Comparison of ENCODE assay signal across 8 cellular contexts in the genomic region with DNA sequence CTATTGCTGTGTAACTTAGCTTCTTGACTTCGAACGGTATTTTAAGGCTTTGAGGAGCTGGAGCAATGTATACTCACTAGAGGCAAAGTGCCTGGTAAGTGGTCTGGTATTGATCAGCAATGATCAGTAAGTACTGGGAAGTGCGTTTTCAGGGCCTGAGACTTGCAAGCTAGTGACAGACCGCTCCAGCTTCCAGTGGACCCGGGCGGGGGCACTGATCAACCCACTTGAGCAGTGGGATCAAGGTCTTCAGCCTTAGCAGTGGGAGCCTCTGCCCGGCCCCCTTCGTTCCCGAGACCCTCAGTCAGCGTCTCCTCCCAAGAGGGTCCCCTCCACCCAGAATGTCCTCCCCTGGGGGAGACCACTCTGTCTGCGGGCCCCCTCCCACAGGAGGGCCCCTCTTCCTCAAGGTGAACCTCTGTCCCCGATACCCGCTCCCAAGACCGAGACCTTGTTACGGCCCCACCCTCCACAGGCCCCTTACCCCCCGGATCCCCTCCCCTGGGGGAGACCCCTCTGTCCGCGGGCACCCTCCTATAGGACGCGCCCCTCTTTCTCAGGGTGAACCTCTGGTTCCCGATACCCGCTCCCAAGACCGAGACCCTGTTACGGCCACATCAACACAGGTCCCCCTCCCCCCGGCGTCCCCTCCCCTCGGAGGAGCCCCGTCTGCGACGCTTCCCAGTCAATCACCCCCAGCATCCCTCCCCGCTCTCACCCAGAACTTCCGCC. TPM values are rescaled to one million over a fixed set of nuclear protein-coding genes. Genes with fewer than 3 reads are reported as not detected.
DNase-seq lines count a peak whose midpoint lies in the region; ATAC-seq and TF ChIP-seq lines count a peak whose summit lies in the region.

No MANE protein-coding gene starts in this region.

- no peaks in the 10 kb centered on the region for H3K9me3 ChIP-seq in WERI-Rb-1 (ENCODE audit: severe bottlenecking)

- DNase-seq in activated CD4-positive, CD25-positive, alpha-beta regulatory T cell treated with anti-CD3 and anti-CD28 coated beads, Interleukin-2, amount 50 U/mL, for 72 hours: peak; percentile 30
- peak; percentile 89 for DNase-seq in WERI-Rb-1
- no peak for DNase-seq in fibroblast of villous mesenchyme (ENCODE audit: low read depth)
- no peak for DNase-seq in omental fat pad (ENCODE audit: low spot score)
- no peak for DNase-seq in NCI-H526 (lab: John Stamatoyannopoulos, UW)
- no peak for DNase-seq in DMS114 treated with DMSO at 0.1 percent for 48 hours (lab: John Stamatoyannopoulos, UW; ENCODE audit: unreplicated experiment)

- H3K4me3 ChIP-seq in WERI-Rb-1 (ENCODE audit: low read depth, low read length): peak overlapping the region; percentile 64
- peak overlapping the region; percentile 81 for H3K4me3 ChIP-seq in fibroblast of villous mesenchyme (ENCODE audit: low read depth, low read length)

- H3K36me3 ChIP-seq in WERI-Rb-1: peaks cover 15% of the 10 kb centered on the region

- peak overlapping the region; percentile 91 for H3K27ac ChIP-seq in WERI-Rb-1

- H3K27me3 ChIP-seq in WERI-Rb-1 (ENCODE audit: insufficient read depth, low read depth, severe bottlenecking): no peaks in the 10 kb centered on the region

- TF ChIP-seq CTCF in WERI-Rb-1 (IDR thresholded peaks at IDR 0.05; ENCODE audit: low read depth, low read length): no peak
- no peak for TF ChIP-seq CTCF in fibroblast of villous mesenchyme (IDR thresholded peaks at IDR 0.05; ENCODE audit: insufficient read depth, low read depth, low read length)
- no peak for TF ChIP-seq CTCF in omental fat pad (IDR thresholded peaks at IDR 0.05)

- ATAC-seq in activated CD4-positive, CD25-positive, alpha-beta regulatory T cell treated with anti-CD3 and anti-CD28 coated beads, Interleukin-2, amount 50 U/mL, for 24 hours: no peak
- ATAC-seq in omental fat pad (ENCODE audit: low FRiP score) (peak; percentile 18), GM18519 (IDR thresholded peaks at IDR 0.05; ENCODE audit: low FRiP score, unreplicated experiment) (no peak)

RNA-seq across cellular contexts. Expression of a gene that starts 0.4 kb away (rescaled TPM):
- total RNA-seq in fibroblast of villous mesenchyme: 113 and 190 TPM in 2 replicates
- 100 to 1,000 TPM in 3 of 4 donors, 10 to 100 TPM in 1; 80.9 to 127 (median 103) TPM for total RNA-seq in omental fat pad

Comparison
In these comparisons a context has a peak if more than half of its experiments do, and no peak if none do; other contexts are left out.
1. DNase-seq: peak in activated CD4-positive, CD25-positive, alpha-beta regulatory T cell treated with anti-CD3 and anti-CD28 coated beads, Interleukin-2, amount 50 U/mL, for 72 hours (single experiment) and WERI-Rb-1 (single experiment); none in fibroblast of villous mesenchyme (single experiment), omental fat pad (single experiment), NCI-H526 (0 of 2) and DMS114 treated with DMSO at 0.1 percent for 48 hours (single experiment).